ENCODE assay signal across 17 cellular contexts in the genomic region with DNA sequence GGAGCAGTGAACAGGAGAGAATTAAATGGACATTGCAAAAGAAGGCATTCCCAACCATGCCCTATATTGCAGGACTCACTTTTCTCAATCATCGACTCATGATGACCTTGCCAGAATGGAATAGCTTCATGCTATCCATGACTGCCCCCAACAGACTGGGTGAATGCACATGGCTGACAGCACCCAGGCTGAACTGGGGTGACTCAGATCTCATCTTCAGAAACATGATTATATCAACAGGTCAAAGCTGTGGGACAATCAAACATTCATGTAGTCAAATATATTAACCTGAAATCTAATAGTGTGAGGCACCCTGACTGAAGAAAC. TPM values are rescaled to one million over a fixed set of nuclear protein-coding genes. Genes with fewer than 3 reads are reported as not detected.
DNase-seq lines count a peak whose midpoint lies in the region; ATAC-seq, FAIRE-seq and TF ChIP-seq lines count a peak whose summit lies in the region.
"Had no signal": no experiment of that assay in that cellular context is flagged by ENCODE, and none has a peak within 500 bp of the region (broad histone marks: within the 10 kb centered on the region; RNA-seq: fewer than 3 reads in every experiment).

No MANE protein-coding gene starts in this region.

- no peak overlapping the region for H3K9ac ChIP-seq in K562 (ENCODE audit: insufficient read depth in 1 of 2, low read depth in 2 of 2, low read length in 2 of 2)
- H3K9ac ChIP-seq in kidney (ENCODE audit: low read length in 2 of 2) = no peak overlapping the region
- H3K9ac ChIP-seq: SK-N-SH had no signal

- H2AFZ ChIP-seq in K562 (ENCODE audit: low read depth, low read length) = no peak overlapping the region

- no peak overlapping the region for H3K4me3 ChIP-seq in K562
- no peak overlapping the region for H3K4me3 ChIP-seq in kidney (ENCODE audit: low read length in 2 of 2)
- H3K4me3 ChIP-seq: gastroesophageal sphincter, lower lobe of right lung, psoas muscle had no signal

- no peak for TF ChIP-seq CTCF in K562 (IDR thresholded peaks at IDR 0.05 in 2 of 3, conservative IDR thresholded peaks at IDR 0.05 in 1 of 3; ENCODE audit: insufficient read depth in 2 of 3, low read depth in 1 of 3, low read length in 3 of 3)
- no peak for TF ChIP-seq CTCF in kidney (IDR thresholded peaks at IDR 0.05; ENCODE audit: borderline replicate concordance, extremely low read depth, insufficient read depth)

- H3K4me1 ChIP-seq in K562 (replicated peaks in 1 of 2; ENCODE audit: control insufficient read depth in 2 of 2, insufficient read depth in 2 of 2, low read length in 2 of 2) (no peaks in the 10 kb centered on the region), kidney (ENCODE audit: control insufficient read depth in 1 of 2, insufficient read depth in 1 of 2, low read depth in 1 of 2, low read length in 2 of 2) (no peaks in the 10 kb centered on the region)
- H3K4me1 ChIP-seq: gastroesophageal sphincter, lower lobe of right lung, psoas muscle had no signal

- H3K79me2 ChIP-seq in K562 (ENCODE audit: control insufficient read depth, insufficient read depth, low read length) = no peaks in the 10 kb centered on the region

- no peaks in the 10 kb centered on the region for H3K36me3 ChIP-seq in K562 (ENCODE audit: control insufficient read depth, insufficient read depth, low read length)
- H3K36me3 ChIP-seq in kidney (ENCODE audit: control insufficient read depth in 1 of 2, insufficient read depth in 2 of 2, low read length in 2 of 2) = no peaks in the 10 kb centered on the region
- H3K36me3 ChIP-seq: gastroesophageal sphincter, lower lobe of right lung had no signal

- 5% methylated on average over 1 of the region's 1 CpG for WGBS in K562 (ENCODE audit: insufficient coverage, low coverage, missing lambda C conversion rate)

- H3K9me3 ChIP-seq in K562 (replicated peaks; ENCODE audit: control insufficient read depth, insufficient read depth, low read depth, low read length) (no peaks in the 10 kb centered on the region), kidney (ENCODE audit: control insufficient read depth in 1 of 2, low read length in 2 of 2) (no peaks in the 10 kb centered on the region)
- H3K9me3 ChIP-seq: gastroesophageal sphincter, lower lobe of right lung, psoas muscle, SK-N-SH had no signal

- CTCF ChIA-PET in K562 (lab: Yijun Ruan, JAX; ENCODE audit: low intra/inter-chr PET ratio) = no interaction called here

- DNase-seq in EL (peak; percentile 18), K562 (ENCODE audit: extremely low read depth in 1 of 4, low spot score in 3 of 4) (no peak), NCI-H2081 treated with DMSO at 0.1 percent for 48 hours (lab: John Stamatoyannopoulos, UW) (no peak), NCI-H2227 (lab: John Stamatoyannopoulos, UW; ENCODE audit: unreplicated experiment) (no peak), kidney (no peak)
- DNase-seq in stimulated activated CD4-positive, alpha-beta T cell treated with anti-CD3 and anti-CD28 coated beads, Interleukin-2, amount 100 ng/mL, for 24 hours = no peak
- DNase-seq: activated effector memory CD4-positive, alpha-beta T cell treated with anti-CD3 and anti-CD28 coated beads, Interleukin-2, amount 50 U/mL, for 16 hours; AML-193; H9; lower lobe of right lung; NCI-H2029 treated with DMSO at 0.1 percent for 48 hours; psoas muscle; SK-N-SH had no signal

- H3K27me3 ChIP-seq in K562 (ENCODE audit: control insufficient read depth in 2 of 2, insufficient read depth in 2 of 2, low read length in 2 of 2) = peaks cover 12 to 15% of the 10 kb centered on the region in 2 experiments; a peak in 3 of 5 replicates
- H3K27me3 ChIP-seq: gastroesophageal sphincter had no signal

- H3K27ac ChIP-seq in K562 (ENCODE audit: extremely low read depth, low read depth, low read length) = no peak overlapping the region
- H3K27ac ChIP-seq in kidney (ENCODE audit: low read depth in 2 of 2, low read length in 2 of 2) = no peak overlapping the region
- H3K27ac ChIP-seq: gastroesophageal sphincter, lower lobe of right lung, psoas muscle had no signal

- intact Hi-C loops in K562 (cut with micrococcal nuclease) = loop anchor here (10.0 kb wide), 1 partner anchor 82 kb away; the partner anchor contains the start of gene SETD9
- intact Hi-C loops in kidney (cut with DNase I) = no loop called here

- ATAC-seq in GM21447 (IDR thresholded peaks at IDR 0.05; ENCODE audit: unreplicated experiment) (peak; percentile 38), HG03378 (IDR thresholded peaks at IDR 0.05; ENCODE audit: unreplicated experiment) (peak; percentile 42), K562 (no peak; the same call in 2 of the 3 replicates)
- ATAC-seq: gastroesophageal sphincter, psoas muscle had no signal

- no TSS peak for BruUV-seq in K562 (replicated peaks; lab: Mats Ljungman, UMichigan)

- no peaks in the 10 kb centered on the region for H3K9me1 ChIP-seq in K562 (ENCODE audit: control insufficient read depth, insufficient read depth, low read length)

- no peak for FAIRE-seq in K562 (lab: Jason Lieb, UNC)
- FAIRE-seq in kidney (lab: Jason Lieb, UNC) = no peak
- FAIRE-seq: colon had no signal

- H3K4me2 ChIP-seq in K562 (ENCODE audit: insufficient read depth, low read length) = no peak overlapping the region
- H3K4me2 ChIP-seq: SK-N-SH had no signal

- no peaks in the 10 kb centered on the region for H4K20me1 ChIP-seq in K562 (replicated peaks; ENCODE audit: control insufficient read depth, insufficient read depth, low read length)

- in situ Hi-C loops in K562 (cut with MboI) = no loop called here

- no peak for TF ChIP-seq POLR2A in K562 (conservative IDR thresholded peaks at IDR 0.05)

- peak in 1 of 2 experiments; percentile 25; a peak in 2 of 4 replicates for TF ChIP-seq RAD21 in K562 (CRISPR knock-in tag; conservative IDR thresholded peaks at IDR 0.05 in 1 of 2, IDR thresholded peaks at IDR 0.05 in 1 of 2)

- no peak for TF ChIP-seq EP300 in K562 (IDR thresholded peaks at IDR 0.05; ENCODE audit: low read length)

- POLR2A ChIA-PET in K562 (lab: Yijun Ruan, JAX) = interaction anchor here (0.5 to 1.3 kb wide), 3 partner anchors 10 to 731 kb away, joined by 3 to 4 read pairs (median 3); no protein-coding TSS in a partner anchor

TF ChIP-seq in K562, 482 proteins besides CTCF, POLR2A, EP300 and RAD21:
- TF ChIP-seq MLX (CRISPR knock-in tag; conservative IDR thresholded peaks at IDR 0.05) (no peak), NFE2 (IDR thresholded peaks at IDR 0.05; ENCODE audit: low read depth) (0 out of 2 replicates have a peak, but pooled peaks have one; percentile 21)

RNA-seq across cellular contexts. Expression of gene MIER3, which starts 34.7 kb away (rescaled TPM):
- 9.0 and 26.4 TPM in 2 replicates for total RNA-seq in K562 (2011; cell fraction: chromatin; rRNA removed; ENCODE audit: low replicate concordance)
- 2.8 and 3.9 TPM in 2 replicates for total RNA-seq in K562 (2011; cell fraction: nucleolus; rRNA removed)
- total RNA-seq in K562 (2011; cell fraction: nucleoplasm; rRNA removed) = 9.2 TPM in 2 replicates
- total RNA-seq in K562 (2014; rRNA removed) (8.5 and 8.9 TPM in 2 replicates), K562 (2014; rRNA removed; fragmentation: Illumina TruSeq; extraction: Trizol) (29.3 and 37.5 TPM in 2 replicates), K562 (2015; rRNA removed; fragmentation: Illumina TruSeq; extraction: Trizol) (20.1 and 23.1 TPM in 2 replicates), K562 (2021) (17.8 and 18.3 TPM in 2 replicates), kidney (25.1 TPM)
- polyA plus RNA-seq in K562 (2011; rRNA removed) (12.8 and 16.7 TPM in 2 replicates), K562 (2014; fragmentation: Illumina TruSeq; extraction: Trizol) (13.0 and 20.2 TPM in 2 replicates), K562 (2014; fragmentation: Nextera tagmentation; extraction: Ambion mirVana) (1 to 10 TPM; 4.1 to 6.2 TPM), K562 (2014; rRNA removed) (7.5 and 10.0 TPM in 2 replicates), kidney (ENCODE audit: insufficient read depth, low read depth, low replicate concordance) (4.7 TPM)
- polyA plus RNA-seq in K562 (2011; cell fraction: cytosol; rRNA removed) = 4.1 and 7.8 TPM in 2 replicates
- 20.0 and 20.8 TPM in 2 replicates for polyA plus RNA-seq in K562 (2011; cell fraction: nucleus; rRNA removed)
- polyA plus RNA-seq in K562 (2012) = 7.7 and 8.6 TPM in 2 replicates
- 42.0 and 42.2 TPM in 2 replicates for polyA minus RNA-seq in K562 (2011; rRNA and poly(A)+ RNA removed)
- 10.2 and 15.1 TPM in 2 replicates for polyA minus RNA-seq in K562 (2011; cell fraction: cytosol; rRNA and poly(A)+ RNA removed)
- 7.8 and 16.9 TPM in 2 replicates for polyA minus RNA-seq in K562 (2011; cell fraction: nucleus; rRNA and poly(A)+ RNA removed)
